ENCODE assay signal across 21 cellular contexts in genomic region chr3:128286691-128287090, GRCh38.
DNase-seq lines count a peak whose midpoint lies in the region; ATAC-seq lines count a peak whose summit lies in the region.
"Had no signal": no experiment of that assay in that cellular context is flagged by ENCODE, and none has a peak within 500 bp of the region (broad histone marks: within the 10 kb centered on the region; RNA-seq: fewer than 3 reads in every experiment).

No MANE protein-coding gene starts in this region.

- peaks cover 0 to 5% of the 10 kb centered on the region in 2 donors for H3K4me1 ChIP-seq in naive thymus-derived CD4-positive, alpha-beta T cell (ENCODE audit: control insufficient read depth in 2 of 2, insufficient read depth in 2 of 2, low read length in 2 of 2)

- H3K4me3 ChIP-seq in naive thymus-derived CD4-positive, alpha-beta T cell (ENCODE audit: low read length) = no peak overlapping the region
- H3K4me3 ChIP-seq: GM23248, Peyer's patch had no signal

- intact Hi-C loops in naive thymus-derived CD4-positive, alpha-beta T cell (cut with micrococcal nuclease) = loop anchor here in 1 of 2 donors (1.0 kb wide), 1 partner anchor 8 kb away; no protein-coding TSS in a partner anchor

- H3K9me3 ChIP-seq in naive thymus-derived CD4-positive, alpha-beta T cell (ENCODE audit: control insufficient read depth in 2 of 3, low read length in 3 of 3) = peaks cover 0 to 8% (median 0%) of the 10 kb centered on the region in 3 experiments
- H3K9me3 ChIP-seq: Peyer's patch had no signal

- no peaks in the 10 kb centered on the region for H3K9me3 Mint-ChIP-seq in activated T-helper 17 cell treated with anti-CD3 and anti-CD28 coated beads, Interleukin-2, amount 50 U/mL, for 72 hours
- peaks cover 0 to 42% (median 16%) of the 10 kb centered on the region in 11 donors for H3K9me3 Mint-ChIP-seq in naive thymus-derived CD4-positive, alpha-beta T cell

- no peaks in the 10 kb centered on the region for H3K27me3 ChIP-seq in naive thymus-derived CD4-positive, alpha-beta T cell (ENCODE audit: control insufficient read depth in 2 of 2, insufficient read depth in 2 of 2, low read length in 2 of 2)
- H3K27me3 ChIP-seq: Peyer's patch had no signal

- CTCF ChIA-PET in naive thymus-derived CD4-positive, alpha-beta T cell (lab: Charles Lee) = interaction anchor here (0.6 to 1.7 kb wide), 4 partner anchors 17 to 60 kb away, joined by 3 to 5 read pairs (median 4); no protein-coding TSS in a partner anchor

- no peak overlapping the region for H3K4me3 Mint-ChIP-seq in activated T-helper 17 cell treated with anti-CD3 and anti-CD28 coated beads, Interleukin-2, amount 50 U/mL, for 72 hours
- no peak overlapping the region for H3K4me3 Mint-ChIP-seq in naive thymus-derived CD4-positive, alpha-beta T cell
- H3K4me3 Mint-ChIP-seq: CD8-positive, alpha-beta memory T cell had no signal

- no peak for ATAC-seq in activated T-helper 17 cell treated with anti-CD3 and anti-CD28 coated beads, Interleukin-2, amount 50 U/mL, for 72 hours (replicated peaks)
- no peak for ATAC-seq in naive thymus-derived CD4-positive, alpha-beta T cell
- ATAC-seq in GM19463 (IDR thresholded peaks at IDR 0.05; ENCODE audit: unreplicated experiment) (no peak), GM21515 (IDR thresholded peaks at IDR 0.05; ENCODE audit: unreplicated experiment) (no peak)
- ATAC-seq: HCT116 had no signal

- peaks cover 11% of the 10 kb centered on the region for H3K36me3 Mint-ChIP-seq in activated T-helper 17 cell treated with anti-CD3 and anti-CD28 coated beads, Interleukin-2, amount 50 U/mL, for 72 hours (ENCODE audit: low read depth)
- peaks cover 20 to 65% (median 47%) of the 10 kb centered on the region in 5 donors for H3K36me3 Mint-ChIP-seq in naive thymus-derived CD4-positive, alpha-beta T cell

- H3K36me3 ChIP-seq in naive thymus-derived CD4-positive, alpha-beta T cell (ENCODE audit: control insufficient read depth in 2 of 3, insufficient read depth in 3 of 3, low read length in 3 of 3) = peaks cover 0 to 35% (median 0%) of the 10 kb centered on the region in 3 experiments
- H3K36me3 ChIP-seq: Peyer's patch had no signal

- peak; percentile 28 for DNase-seq in activated CD8-positive, alpha-beta memory T cell treated with anti-CD3 and anti-CD28 coated beads for 24 hours
- DNase-seq in activated CD8-positive, alpha-beta memory T cell treated with anti-CD3 and anti-CD28 coated beads, Interleukin-2, amount 50 U/mL, for 4 hours = no peak
- DNase-seq in naive thymus-derived CD4-positive, alpha-beta T cell = no peak
- no peak for DNase-seq in CD1c-positive myeloid dendritic cell (ENCODE audit: extremely low spot score)
- DNase-seq in NCI-H226 = no peak
- DNase-seq: 8988T; CD8-positive, alpha-beta memory T cell; DMS53; GM23248; MM.1S; NCI-H1092; NCI-H1436 treated with DMSO at 0.1 percent for 48 hours; NCI-H2081; NCI-H510A; NCI-H748 treated with DMSO at 0.1 percent for 48 hours; NK-92 treated with Interleukin-12 subunit alpha and Interleukin-12 subunit beta, amount 100 ng/mL, for 24 hours had no signal

- H3K27ac Mint-ChIP-seq in activated T-helper 17 cell treated with anti-CD3 and anti-CD28 coated beads, Interleukin-2, amount 50 U/mL, for 72 hours = peak overlapping the region; percentile 1
- H3K27ac Mint-ChIP-seq in naive thymus-derived CD4-positive, alpha-beta T cell = peak overlapping the region in 8 of 9 donors; percentile 44 to 90 (median 63)

- H3K27ac ChIP-seq in naive thymus-derived CD4-positive, alpha-beta T cell (ENCODE audit: low read depth, low read length) = no peak overlapping the region
- H3K27ac ChIP-seq: GM23248, Peyer's patch had no signal

- POLR2A ChIA-PET in naive thymus-derived CD4-positive, alpha-beta T cell (lab: Charles Lee) = interaction anchor here (1.1 to 1.2 kb wide), 2 partner anchors 9 to 11 kb away, joined by 3 read pairs; no protein-coding TSS in a partner anchor

- H3K4me1 Mint-ChIP-seq in activated T-helper 17 cell treated with anti-CD3 and anti-CD28 coated beads, Interleukin-2, amount 50 U/mL, for 72 hours = no peaks in the 10 kb centered on the region
- H3K4me1 Mint-ChIP-seq in naive thymus-derived CD4-positive, alpha-beta T cell = peaks cover 2 to 38% (median 27%) of the 10 kb centered on the region in 7 donors

- H3K27me3 Mint-ChIP-seq in activated T-helper 17 cell treated with anti-CD3 and anti-CD28 coated beads, Interleukin-2, amount 50 U/mL, for 72 hours = no peaks in the 10 kb centered on the region
- H3K27me3 Mint-ChIP-seq in naive thymus-derived CD4-positive, alpha-beta T cell = no peaks in the 10 kb centered on the region
- H3K27me3 Mint-ChIP-seq: CD8-positive, alpha-beta memory T cell had no signal
